ENCODE assay signal across 16 cellular contexts in the genomic region with DNA sequence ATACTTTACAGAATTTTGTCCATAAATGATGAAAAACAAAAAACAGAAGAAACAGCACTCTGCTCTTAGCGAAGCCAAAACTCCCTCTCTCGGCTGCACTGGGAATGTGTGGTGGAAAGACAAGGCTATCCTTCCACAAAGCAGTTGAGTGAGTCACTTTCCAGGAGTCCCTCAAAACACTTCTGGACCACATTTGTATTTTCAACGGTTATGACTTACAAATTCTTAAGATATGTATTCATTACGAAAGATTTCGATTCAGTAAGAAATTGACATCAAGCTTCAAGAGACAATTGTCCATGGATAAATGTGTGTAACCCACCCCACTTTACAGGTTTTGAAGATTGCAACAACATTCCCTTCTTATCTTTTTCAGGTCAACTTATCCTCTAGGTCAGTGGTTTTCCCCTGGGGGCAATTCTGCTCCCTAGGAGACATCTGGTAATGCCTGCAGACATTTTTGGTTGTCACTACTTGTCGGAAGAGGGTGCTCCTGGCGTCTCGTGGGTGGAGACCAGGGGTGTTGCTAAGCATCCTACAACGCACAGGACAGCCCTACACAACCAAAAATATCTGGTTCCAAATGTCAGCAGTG.
DNase-seq lines count a peak whose midpoint lies in the region; ATAC-seq, FAIRE-seq and TF ChIP-seq lines count a peak whose summit lies in the region.
"Had no signal": no experiment of that assay in that cellular context is flagged by ENCODE, and none has a peak within 500 bp of the region (broad histone marks: within the 10 kb centered on the region; RNA-seq: fewer than 3 reads in every experiment).

No MANE protein-coding gene starts in this region.

- no peak for FAIRE-seq in urothelium cell line (lab: Jason Lieb, UNC)
- FAIRE-seq: RCC 7860 had no signal

- H3K4me1 ChIP-seq in left ventricle myocardium inferior (peaks cover 34% of the 10 kb centered on the region), adipocyte (ENCODE audit: control insufficient read depth, insufficient read depth, low read length) (peaks cover 46% of the 10 kb centered on the region), foreskin keratinocyte (no peaks in the 10 kb centered on the region)
- H3K4me1 ChIP-seq: body of pancreas, stomach had no signal

- no peaks in the 10 kb centered on the region for H3K9me3 ChIP-seq in left ventricle myocardium inferior (replicated peaks)
- H3K9me3 ChIP-seq in adipocyte (ENCODE audit: control insufficient read depth, low read length), result no peaks in the 10 kb centered on the region
- H3K9me3 ChIP-seq: BLaER1, body of pancreas, stomach had no signal

- H3K4me3 ChIP-seq in left ventricle myocardium inferior (no peak overlapping the region), adipocyte (ENCODE audit: low read length) (peak overlapping the region; percentile 22)
- H3K4me3 ChIP-seq: BLaER1, body of pancreas, stomach had no signal

- H3K27ac ChIP-seq in left ventricle myocardium inferior (replicated peaks) (peak overlapping the region; percentile 8), foreskin keratinocyte (no peak overlapping the region)
- H3K27ac ChIP-seq: body of pancreas, stomach had no signal

- intact Hi-C loops in left ventricle myocardium inferior (cut with micrococcal nuclease), result no loop called here
- intact Hi-C loops in Right ventricle myocardium superior (cut with DNase I), result no loop called here
- intact Hi-C loops in posterior vena cava (cut with DNase I), result no loop called here

- DNase-seq in left ventricle myocardium inferior, result no peak
- DNase-seq in Right ventricle myocardium superior, result no peak
- peak; percentile 92 for DNase-seq in adipocyte (ENCODE audit: low read depth)
- peak; percentile 59 to 71 for DNase-seq in foreskin keratinocyte
- peak; percentile 66 for DNase-seq in urothelium cell line (ENCODE audit: low spot score)
- no peak for DNase-seq in retina
- DNase-seq in NCI-H748 (lab: John Stamatoyannopoulos, UW; ENCODE audit: unreplicated experiment), result no peak
- no peak for DNase-seq in posterior vena cava (ENCODE audit: low spot score)
- DNase-seq: body of pancreas; erythroblast; Karpas-422; left cardiac atrium; stimulated activated CD4-positive, alpha-beta T cell treated with anti-CD3 and anti-CD28 coated beads, Interleukin-2, amount 100 ng/mL, for 48 hours; stomach had no signal

- TF ChIP-seq CTCF in left ventricle myocardium inferior (IDR thresholded peaks at IDR 0.05; ENCODE audit: borderline replicate concordance) (peak; percentile 15), foreskin keratinocyte (conservative IDR thresholded peaks at IDR 0.05) (no peak)

- H3K9ac ChIP-seq in adipocyte (ENCODE audit: low read length), result peak overlapping the region; percentile 79
- H3K9ac ChIP-seq: BLaER1 had no signal

- peaks cover 35% of the 10 kb centered on the region for H3K36me3 ChIP-seq in left ventricle myocardium inferior
- H3K36me3 ChIP-seq in adipocyte (ENCODE audit: control insufficient read depth, insufficient read depth, low read length, severe bottlenecking), result peaks cover 39% of the 10 kb centered on the region

- H3K27me3 ChIP-seq in left ventricle myocardium inferior (ENCODE audit: low read depth) (no peaks in the 10 kb centered on the region), adipocyte (replicated peaks; ENCODE audit: control insufficient read depth, insufficient read depth, low read length) (no peaks in the 10 kb centered on the region), foreskin keratinocyte (no peaks in the 10 kb centered on the region)
- H3K27me3 ChIP-seq: BLaER1, body of pancreas, stomach had no signal

- no peak for ATAC-seq in Right ventricle myocardium superior (ENCODE audit: poor library complexity)
- ATAC-seq in foreskin keratinocyte, result peak; percentile 73
- ATAC-seq: body of pancreas had no signal

Comparison
In these comparisons a context has a peak if more than half of its experiments do, and no peak if none do; other contexts are left out.
1. DNase-seq: peak in adipocyte (single experiment), foreskin keratinocyte (2 of 2) and urothelium cell line (single experiment); none in left ventricle myocardium inferior (single experiment), Right ventricle myocardium superior (single experiment), retina (single experiment), NCI-H748 (single experiment) and posterior vena cava (single experiment).